In the genomic region with DNA sequence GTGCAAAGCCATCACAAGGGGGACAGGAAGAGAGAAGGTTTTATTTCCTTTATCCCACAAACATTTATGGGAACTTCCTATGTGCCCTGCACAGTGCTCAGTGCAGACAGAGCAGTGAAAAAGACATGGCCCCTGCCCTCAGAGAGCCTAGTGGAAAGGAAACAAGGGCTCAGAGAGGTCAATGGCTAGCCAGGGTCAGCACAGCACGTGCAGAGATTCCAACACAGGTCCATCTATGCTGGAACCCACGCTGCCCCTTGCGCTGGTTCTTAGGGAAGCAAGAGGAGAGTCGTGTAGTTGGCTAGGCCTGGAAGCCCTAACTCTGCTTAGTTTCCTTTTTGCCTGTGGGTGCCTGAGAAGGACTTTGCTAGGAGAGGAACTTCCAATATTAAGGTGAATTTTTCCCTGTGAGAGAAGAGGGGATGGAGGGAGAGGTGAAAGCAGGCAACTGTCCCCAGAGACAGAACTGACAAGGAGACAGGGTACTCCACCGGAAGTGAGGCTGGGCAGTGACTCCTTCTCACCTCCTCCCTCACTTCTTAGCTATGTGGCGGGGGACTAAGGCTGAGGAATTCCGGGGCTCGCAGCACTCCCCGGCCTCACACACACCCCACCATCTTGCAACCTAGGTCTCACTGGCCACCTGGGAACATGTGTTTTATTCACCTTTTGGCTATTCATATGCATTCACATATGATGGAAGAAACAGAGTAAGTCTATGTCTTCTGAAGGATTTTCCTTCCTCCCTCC, we compare ENCODE assay signal across 2 cellular contexts.
TF ChIP-seq lines count a peak whose summit lies in the region.

No MANE protein-coding gene starts in this region.

TF ChIP-seq in IMR-90, 13 proteins besides CTCF, POLR2A, EP300 and RAD21:
- no peak for TF ChIP-seq MAFK (IDR thresholded peaks at IDR 0.05; ENCODE audit: low read depth, low read length)
- TF ChIP-seq MXI1 (IDR thresholded peaks at IDR 0.05; ENCODE audit: borderline replicate concordance, low read depth, low read length) = no peak
- no peak for TF ChIP-seq SMC3 (IDR thresholded peaks at IDR 0.05; ENCODE audit: low read depth, low read length)
- TF ChIP-seq CHD1 (IDR thresholded peaks at IDR 0.05; ENCODE audit: low read depth, low read length) = no peak
- no peak for TF ChIP-seq MAZ (IDR thresholded peaks at IDR 0.05; ENCODE audit: borderline replicate concordance, low read depth, low read length)
- TF ChIP-seq RFX5 (IDR thresholded peaks at IDR 0.05; ENCODE audit: low read depth, low read length) = no peak
- no peak for TF ChIP-seq BHLHE40 (IDR thresholded peaks at IDR 0.05; ENCODE audit: low read depth, low read length)
- TF ChIP-seq CEBPB (IDR thresholded peaks at IDR 0.05; ENCODE audit: low read depth, low read length) = no peak
- no peak for TF ChIP-seq ELK1 (IDR thresholded peaks at IDR 0.05; ENCODE audit: borderline replicate concordance, low read depth, low read length)
- no peak for TF ChIP-seq NFE2L2 (IDR thresholded peaks at IDR 0.05; ENCODE audit: low read depth, low read length)
- TF ChIP-seq RCOR1 (IDR thresholded peaks at IDR 0.05; ENCODE audit: insufficient replicate concordance, low read length) = no peak
- TF ChIP-seq FOS (IDR thresholded peaks at IDR 0.05; ENCODE audit: low read depth, low read length) = no peak
- TF ChIP-seq USF2 (IDR thresholded peaks at IDR 0.05; ENCODE audit: low read depth, low read length) = no peak

TF ChIP-seq in H1, 55 proteins besides CTCF, POLR2A, EP300 and RAD21:
- TF ChIP-seq USF2 (IDR thresholded peaks at IDR 0.05; ENCODE audit: low read length) (no peak), ZNF274 (IDR thresholded peaks at IDR 0.05; ENCODE audit: borderline replicate concordance, extremely low read depth, low read length) (no peak), SIRT6 (IDR thresholded peaks at IDR 0.05; ENCODE audit: low read length) (no peak)
